14 cellular contexts compared by ENCODE assay signal in genomic region chr13:111211789-111212516, GRCh38.
A peak's percentile ranks its signal among the peaks of the same experiment; 100 is the strongest.
DNase-seq lines count a peak whose midpoint lies in the region; ATAC-seq and TF ChIP-seq lines count a peak whose summit lies in the region.
"Had no signal": no experiment of that assay in that cellular context is flagged by ENCODE, and none has a peak within 500 bp of the region (broad histone marks: within the 10 kb centered on the region; RNA-seq: fewer than 3 reads in every experiment).

No MANE protein-coding gene starts in this region.

- no peaks in the 10 kb centered on the region for H3K27me3 Mint-ChIP-seq in chondrocyte (ENCODE audit: low read depth)
- H3K27me3 Mint-ChIP-seq: activated naive CD8-positive, alpha-beta T cell treated with anti-CD3 and anti-CD28 coated beads for 36 hours; CD4-positive, CD25-positive, alpha-beta regulatory T cell; effector memory CD8-positive, alpha-beta T cell had no signal

- no peak for TF ChIP-seq CTCF in chondrocyte (IDR thresholded peaks at IDR 0.05)
- no peak for TF ChIP-seq CTCF in lower lobe of right lung (IDR thresholded peaks at IDR 0.05)

- no peak for DNase-seq in chondrocyte (ENCODE audit: low spot score)
- DNase-seq in lower lobe of right lung: no peak
- DNase-seq in NCI-H510A treated with DMSO at 0.1 percent for 48 hours (lab: John Stamatoyannopoulos, UW): no peak
- no peak for DNase-seq in stimulated activated naive CD4-positive, alpha-beta T cell treated with Interleukin-2 at 50 U/mL for 16 hours (lab: John Stamatoyannopoulos, UW)
- no peak for DNase-seq in NCI-H774 (lab: John Stamatoyannopoulos, UW)
- no peak for DNase-seq in kidney glomerular epithelial cell (lab: John Stamatoyannopoulos, UW)
- DNase-seq: activated naive CD8-positive, alpha-beta T cell treated with anti-CD3 and anti-CD28 coated beads for 36 hours; CD4-positive, CD25-positive, alpha-beta regulatory T cell; effector memory CD8-positive, alpha-beta T cell; head of caudate nucleus; NCI-H1417 treated with DMSO at 0.1 percent for 48 hours; NCI-H526 treated with DMSO at 0.1 percent for 48 hours had no signal

- H3K4me1 Mint-ChIP-seq in chondrocyte (ENCODE audit: low read depth): peaks cover 91% of the 10 kb centered on the region

- H3K27ac Mint-ChIP-seq in chondrocyte (ENCODE audit: unreplicated experiment): peak overlapping the region; percentile 89
- H3K27ac Mint-ChIP-seq: activated naive CD8-positive, alpha-beta T cell treated with anti-CD3 and anti-CD28 coated beads for 36 hours had no signal

- ATAC-seq in lower lobe of right lung: peak in 1 of 2 donors; percentile 2
- ATAC-seq: effector memory CD8-positive, alpha-beta T cell had no signal

- H3K36me3 ChIP-seq in HUES64 (ENCODE audit: insufficient read depth, low read length) (no peaks in the 10 kb centered on the region), lower lobe of right lung (peaks cover 4% of the 10 kb centered on the region), subcutaneous abdominal adipose tissue (ENCODE audit: control insufficient read depth in 5 of 5, insufficient read depth in 5 of 5, low read length in 5 of 5) (peaks cover 0 to 9% (median 4%) of the 10 kb centered on the region in 5 donors)

- intact Hi-C loops in lower lobe of right lung (cut with DNase I): no loop called here

- H3K4me1 ChIP-seq in HUES64 (ENCODE audit: insufficient read depth, low read length): peaks cover 71% of the 10 kb centered on the region
- peaks cover 55% of the 10 kb centered on the region for H3K4me1 ChIP-seq in lower lobe of right lung
- peaks cover 8 to 95% (median 75%) of the 10 kb centered on the region in 5 donors for H3K4me1 ChIP-seq in subcutaneous abdominal adipose tissue (ENCODE audit: control insufficient read depth in 5 of 5, insufficient read depth in 5 of 5, low read length in 5 of 5)

- H3K27me3 ChIP-seq in HUES64 (ENCODE audit: insufficient read depth, low read length): no peaks in the 10 kb centered on the region
- H3K27me3 ChIP-seq in lower lobe of right lung (ENCODE audit: low read depth): no peaks in the 10 kb centered on the region
- H3K27me3 ChIP-seq in subcutaneous abdominal adipose tissue (ENCODE audit: control insufficient read depth in 5 of 5, insufficient read depth in 4 of 5, low read length in 5 of 5): no peaks in the 10 kb centered on the region

- H3K27ac ChIP-seq in HUES64 (ENCODE audit: low read depth, low read length) (peak overlapping the region; percentile 90), lower lobe of right lung (peak overlapping the region; percentile 39), subcutaneous abdominal adipose tissue (ENCODE audit: low read depth, low read length) (peak overlapping the region; percentile 54)

- H3K9me3 Mint-ChIP-seq in chondrocyte (ENCODE audit: low read depth): no peaks in the 10 kb centered on the region
- H3K9me3 Mint-ChIP-seq: activated naive CD8-positive, alpha-beta T cell treated with anti-CD3 and anti-CD28 coated beads for 36 hours; CD4-positive, CD25-positive, alpha-beta regulatory T cell; effector memory CD8-positive, alpha-beta T cell had no signal

- H3K9me3 ChIP-seq in HUES64 (ENCODE audit: insufficient read depth, low read depth, low read length) (no peaks in the 10 kb centered on the region), lower lobe of right lung (no peaks in the 10 kb centered on the region), subcutaneous abdominal adipose tissue (ENCODE audit: control insufficient read depth in 5 of 5, low read length in 5 of 5) (no peaks in the 10 kb centered on the region)

- peak overlapping the region; percentile 70; the same call in 1 of the 2 replicates for H3K9ac ChIP-seq in HUES64 (ENCODE audit: low read depth, low read length)
- no peak overlapping the region for H3K9ac ChIP-seq in subcutaneous abdominal adipose tissue (ENCODE audit: low read length in 5 of 5)

- H3K4me3 Mint-ChIP-seq in chondrocyte (ENCODE audit: unreplicated experiment): peak overlapping the region; percentile 40
- H3K4me3 Mint-ChIP-seq: activated naive CD8-positive, alpha-beta T cell treated with anti-CD3 and anti-CD28 coated beads for 36 hours; CD4-positive, CD25-positive, alpha-beta regulatory T cell; effector memory CD8-positive, alpha-beta T cell had no signal

- peak overlapping the region; percentile 29; the same call in 1 of the 2 replicates for H3K4me3 ChIP-seq in HUES64 (ENCODE audit: low read length)
- H3K4me3 ChIP-seq in lower lobe of right lung: no peak overlapping the region
- no peak overlapping the region for H3K4me3 ChIP-seq in subcutaneous abdominal adipose tissue (ENCODE audit: low read depth in 1 of 5, low read length in 5 of 5)

- WGBS in HUES64: 39% methylated on average over 13 of the region's 13 CpGs

- peaks cover 2% of the 10 kb centered on the region for H3K36me3 Mint-ChIP-seq in chondrocyte (ENCODE audit: low read depth)

Comparison
In these comparisons a context has a peak if more than half of its experiments do, and no peak if none do; other contexts are left out.
1. H3K27ac ChIP-seq: peak in every context shown above with its lines; median percentile 90 in HUES64; 54 in subcutaneous abdominal adipose tissue; 39 in lower lobe of right lung.